8 cellular contexts compared by ENCODE assay signal in the genomic region with DNA sequence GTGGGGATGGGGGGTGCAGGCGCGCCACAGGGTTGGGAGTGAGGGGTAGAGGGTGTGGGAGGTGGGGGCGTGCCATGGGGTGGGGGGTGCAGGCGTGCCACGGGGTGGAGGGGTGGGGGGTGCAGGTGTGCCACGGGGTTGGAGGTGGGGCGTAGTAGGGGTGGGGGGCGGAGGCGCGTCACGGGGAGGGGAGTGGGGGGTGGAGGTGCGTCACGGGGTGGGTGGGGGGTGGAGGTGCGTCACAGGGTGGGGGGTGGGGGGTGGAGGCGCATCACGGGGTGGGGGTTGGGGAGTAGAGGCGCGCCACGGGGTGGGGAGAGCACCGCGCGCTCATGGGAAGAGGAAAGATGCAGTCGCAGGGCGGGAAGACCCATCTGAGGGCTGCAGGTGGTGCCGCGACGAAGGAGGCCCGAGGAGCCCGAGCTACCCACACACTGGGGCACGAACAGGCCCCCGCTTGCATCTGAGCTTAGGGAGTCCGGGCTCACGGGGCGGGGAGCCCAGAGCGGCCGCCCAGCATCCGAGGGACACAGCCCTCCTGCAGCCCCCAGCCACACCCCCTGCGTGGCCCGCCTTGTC. TPM values are rescaled to one million over a fixed set of nuclear protein-coding genes. Genes with fewer than 3 reads are reported as not detected.
DNase-seq lines count a peak whose midpoint lies in the region; ATAC-seq, FAIRE-seq and TF ChIP-seq lines count a peak whose summit lies in the region.

No MANE protein-coding gene starts in this region.

- no peaks in the 10 kb centered on the region for H3K9me3 Mint-ChIP-seq in stimulated activated naive CD8-positive, alpha-beta T cell treated with anti-CD3 and anti-CD28 coated beads, Interleukin-15, Interleukin-2, amounts not matched to agents 100 ng/mL and 50 ng/mL, for 24 hours

- H3K4me2 ChIP-seq in osteoblast (ENCODE audit: insufficient read depth, low read length): no peak overlapping the region

- H3K27me3 Mint-ChIP-seq in stimulated activated naive CD8-positive, alpha-beta T cell treated with anti-CD3 and anti-CD28 coated beads, Interleukin-15, Interleukin-2, amounts not matched to agents 100 ng/mL and 50 ng/mL, for 24 hours: no peaks in the 10 kb centered on the region

- TF ChIP-seq CTCF in heart right ventricle (IDR thresholded peaks at IDR 0.05) (no peak), osteoblast (IDR thresholded peaks at IDR 0.05; ENCODE audit: extremely low read depth, low read depth, low read length) (no peak)

- DNase-seq in heart right ventricle (no peak), Right ventricle myocardium superior (no peak), T-helper 22 cell (ENCODE audit: low read depth) (peak; percentile 75), frontal cortex (ENCODE audit: low spot score in 2 of 2) (peak; percentile 57 to 71), osteoblast (ENCODE audit: insufficient read length, low spot score, missing footprints) (no peak), medulla oblongata (ENCODE audit: extremely low spot score) (no peak)

- H3K4me1 ChIP-seq in heart right ventricle: peaks cover 3 to 10% (median 9%) of the 10 kb centered on the region in 9 donors
- H3K4me1 ChIP-seq in osteoblast (ENCODE audit: insufficient read depth, low read length): no peaks in the 10 kb centered on the region

- no peak for FAIRE-seq in frontal cortex (lab: Jason Lieb, UNC)

- peaks cover 0 to 46% (median 8%) of the 10 kb centered on the region in 9 donors for H3K36me3 ChIP-seq in heart right ventricle
- H3K36me3 ChIP-seq in osteoblast (ENCODE audit: insufficient read depth, low read length): peaks cover 21% of the 10 kb centered on the region

- H2AFZ ChIP-seq in osteoblast (ENCODE audit: low read length): no peak overlapping the region

- no peaks in the 10 kb centered on the region for H3K9me3 ChIP-seq in heart right ventricle
- H3K9me3 ChIP-seq in osteoblast (ENCODE audit: low read depth, low read length): no peaks in the 10 kb centered on the region

- peak overlapping the region; percentile 56 for H3K4me3 Mint-ChIP-seq in stimulated activated naive CD8-positive, alpha-beta T cell treated with anti-CD3 and anti-CD28 coated beads, Interleukin-15, Interleukin-2, amounts not matched to agents 100 ng/mL and 50 ng/mL, for 24 hours

- H3K27ac Mint-ChIP-seq in stimulated activated naive CD8-positive, alpha-beta T cell treated with anti-CD3 and anti-CD28 coated beads, Interleukin-15, Interleukin-2, amounts not matched to agents 100 ng/mL and 50 ng/mL, for 24 hours: no peak overlapping the region

- peaks cover 0 to 16% (median 5%) of the 10 kb centered on the region in 7 donors for H3K27me3 ChIP-seq in heart right ventricle
- H3K27me3 ChIP-seq in osteoblast (ENCODE audit: insufficient read depth, low read length): no peaks in the 10 kb centered on the region

- intact Hi-C loops in heart right ventricle (cut with DNase I): no loop called here
- intact Hi-C loops in Right ventricle myocardium superior (cut with DNase I): no loop called here

- WGBS in heart right ventricle, 2 donors: 2 to 16% methylated on average over 32 to 38 of the region's 39 CpGs

- H4K20me1 ChIP-seq in osteoblast (ENCODE audit: insufficient read depth, low read length): peaks cover 24% of the 10 kb centered on the region

- H3K79me2 ChIP-seq in osteoblast (ENCODE audit: insufficient read depth, low read length): no peaks in the 10 kb centered on the region

- ATAC-seq in heart right ventricle (peak in 1 of 8 donors; percentile 20), Right ventricle myocardium superior (ENCODE audit: poor library complexity) (no peak), HG02973 (IDR thresholded peaks at IDR 0.05; ENCODE audit: unreplicated experiment) (no peak)

- no peaks in the 10 kb centered on the region for H3K36me3 Mint-ChIP-seq in stimulated activated naive CD8-positive, alpha-beta T cell treated with anti-CD3 and anti-CD28 coated beads, Interleukin-15, Interleukin-2, amounts not matched to agents 100 ng/mL and 50 ng/mL, for 24 hours (ENCODE audit: low read depth)

- H3K27ac ChIP-seq in heart right ventricle (no peak overlapping the region), osteoblast (ENCODE audit: low read depth, low read length) (no peak overlapping the region)

- peak overlapping the region in 9 of 10 donors; percentile 21 to 44 (median 37) for H3K4me3 ChIP-seq in heart right ventricle
- H3K4me3 ChIP-seq in osteoblast (ENCODE audit: insufficient read depth, low read length): no peak overlapping the region

- peaks cover 22% of the 10 kb centered on the region for H3K4me1 Mint-ChIP-seq in stimulated activated naive CD8-positive, alpha-beta T cell treated with anti-CD3 and anti-CD28 coated beads, Interleukin-15, Interleukin-2, amounts not matched to agents 100 ng/mL and 50 ng/mL, for 24 hours (ENCODE audit: low read depth)

RNA-seq across cellular contexts. Expression of gene SNED1, which starts 37.5 kb away (rescaled TPM):
- total RNA-seq in heart right ventricle (10 to 100 TPM in 1 of 10 donors, 1 to 10 TPM in 9; 3.9 to 12.7 (median 6.3) TPM), Right ventricle myocardium superior (8.0 TPM), frontal cortex (4.5 TPM), osteoblast (94.8 and 127 TPM in 2 replicates)
- 1 to 10 TPM; 4.2 to 6.9 TPM for polyA plus RNA-seq in heart right ventricle

Comparison
In these comparisons a context has a peak if more than half of its experiments do, and no peak if none do; other contexts are left out.
1. DNase-seq: peak in T-helper 22 cell (single experiment) and frontal cortex (2 of 2); none in heart right ventricle (0 of 2), Right ventricle myocardium superior (single experiment), osteoblast (single experiment) and medulla oblongata (single experiment).